In the genomic region with DNA sequence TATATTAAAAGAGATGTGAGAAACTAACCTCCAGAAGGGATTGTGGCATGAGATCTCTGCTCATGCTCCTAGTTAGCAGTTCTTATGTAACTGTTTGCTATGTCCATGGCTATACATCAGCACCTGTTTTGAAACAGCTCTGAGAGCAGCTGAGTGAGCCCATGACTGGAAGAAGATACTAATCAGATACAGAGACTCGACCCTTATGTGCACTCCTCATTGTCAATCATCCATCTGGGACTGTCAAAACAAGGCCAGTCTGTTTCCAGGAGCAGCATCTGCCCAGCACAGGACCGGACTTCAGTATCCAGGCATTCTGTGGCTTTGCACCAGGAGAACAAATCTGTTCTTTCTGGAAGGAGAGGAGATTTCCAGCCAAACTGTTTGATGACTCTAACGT, we compare ENCODE assay signal across 16 cellular contexts.
DNase-seq lines count a peak whose midpoint lies in the region; ATAC-seq and TF ChIP-seq lines count a peak whose summit lies in the region.
"Had no signal": no experiment of that assay in that cellular context is flagged by ENCODE, and none has a peak within 500 bp of the region (broad histone marks: within the 10 kb centered on the region; RNA-seq: fewer than 3 reads in every experiment).

No MANE protein-coding gene starts in this region.

- no peaks in the 10 kb centered on the region for H3K36me3 ChIP-seq in cardiac muscle cell
- H3K36me3 ChIP-seq: BLaER1, lower lobe of right lung had no signal

- H3K4me1 ChIP-seq in cardiac muscle cell (ENCODE audit: low read depth), result peaks cover 5% of the 10 kb centered on the region
- H3K4me1 ChIP-seq: BLaER1, lower lobe of right lung, parathyroid adenoma had no signal

- no peaks in the 10 kb centered on the region for H3K4me1 Mint-ChIP-seq in stimulated activated memory B cell treated with anti-CD40 and anti-IgM and Interleukin-4, amounts not matched to agents 10 μg/mL and 1 μg/mL and 100 μg/mL, for 72 hours
- H3K4me1 Mint-ChIP-seq: activated CD4-positive, alpha-beta T cell treated with anti-CD3 and anti-CD28 coated beads, Interleukin-2, amount 10 ng/mL, durations not matched to agents 7 days and 5 days had no signal

- no peaks in the 10 kb centered on the region for H3K36me3 Mint-ChIP-seq in stimulated activated memory B cell treated with anti-CD40 and anti-IgM and Interleukin-4, amounts not matched to agents 10 μg/mL and 1 μg/mL and 100 μg/mL, for 72 hours

- ATAC-seq in stimulated activated memory B cell treated with anti-CD40 and anti-IgM and Interleukin-4, amounts not matched to agents 10 μg/mL and 1 μg/mL and 100 μg/mL, for 72 hours, result peak; percentile 16
- ATAC-seq: lower lobe of right lung had no signal

- H3K27ac ChIP-seq in cardiac muscle cell, result peak overlapping the region; percentile 23
- H3K27ac ChIP-seq: BLaER1, lower lobe of right lung, parathyroid adenoma had no signal

- no peaks in the 10 kb centered on the region for H3K9me3 ChIP-seq in cardiac muscle cell (ENCODE audit: low read depth)
- H3K9me3 ChIP-seq: BLaER1, lower lobe of right lung had no signal

- H3K27ac Mint-ChIP-seq in stimulated activated memory B cell treated with anti-CD40 and anti-IgM and Interleukin-4, amounts not matched to agents 10 μg/mL and 1 μg/mL and 100 μg/mL, for 72 hours, result no peak overlapping the region
- H3K27ac Mint-ChIP-seq: activated CD4-positive, alpha-beta T cell treated with anti-CD3 and anti-CD28 coated beads, Interleukin-2, amount 10 ng/mL, durations not matched to agents 7 days and 5 days; type B pancreatic cell had no signal

- no peak overlapping the region for H3K4me3 Mint-ChIP-seq in stimulated activated memory B cell treated with anti-CD40 and anti-IgM and Interleukin-4, amounts not matched to agents 10 μg/mL and 1 μg/mL and 100 μg/mL, for 72 hours
- H3K4me3 Mint-ChIP-seq: activated CD4-positive, alpha-beta T cell treated with anti-CD3 and anti-CD28 coated beads, Interleukin-2, amount 10 ng/mL, durations not matched to agents 7 days and 5 days; type B pancreatic cell had no signal

- DNase-seq in DMS53 (lab: John Stamatoyannopoulos, UW) (peak; percentile 6), DMS53 treated with DMSO at 0.1 percent for 48 hours (lab: John Stamatoyannopoulos, UW; ENCODE audit: unreplicated experiment) (no peak), SK-MEL-5 (ENCODE audit: low read depth, low spot score) (peak; percentile 53), cardiac muscle cell (ENCODE audit: low read depth in 1 of 2, low spot score in 1 of 2) (no peak), inferior parietal cortex (ENCODE audit: extremely low spot score) (no peak), activated gamma-delta T cell (lab: John Stamatoyannopoulos, UW) (no peak), amniotic stem cell (lab: John Stamatoyannopoulos, UW) (no peak)
- DNase-seq: 8988T; activated CD4-positive, alpha-beta T cell treated with anti-CD3 and anti-CD28 coated beads, Interleukin-2, amount 10 ng/mL, durations not matched to agents 7 days and 5 days; activated naive CD4-positive, alpha-beta T cell; lower lobe of right lung; NCI-H146 had no signal

- in situ Hi-C loops in SK-MEL-5 (cut with HindIII; ENCODE audit: low pct_unique_long_range_greater_than_20kb, low sequenced_read_pairs), result no loop called here

- no peak for TF ChIP-seq CTCF in cardiac muscle cell (IDR thresholded peaks at IDR 0.05; ENCODE audit: low read depth, low read length)

- no peak overlapping the region for H3K4me3 ChIP-seq in cardiac muscle cell
- H3K4me3 ChIP-seq: BLaER1, lower lobe of right lung had no signal

- H3K27me3 ChIP-seq in cardiac muscle cell, result no peaks in the 10 kb centered on the region
- H3K27me3 ChIP-seq: BLaER1 had no signal

- no peaks in the 10 kb centered on the region for H3K27me3 Mint-ChIP-seq in stimulated activated memory B cell treated with anti-CD40 and anti-IgM and Interleukin-4, amounts not matched to agents 10 μg/mL and 1 μg/mL and 100 μg/mL, for 72 hours
- H3K27me3 Mint-ChIP-seq: type B pancreatic cell had no signal

- H3K9me3 Mint-ChIP-seq in stimulated activated memory B cell treated with anti-CD40 and anti-IgM and Interleukin-4, amounts not matched to agents 10 μg/mL and 1 μg/mL and 100 μg/mL, for 72 hours, result no peaks in the 10 kb centered on the region
- H3K9me3 Mint-ChIP-seq: activated CD4-positive, alpha-beta T cell treated with anti-CD3 and anti-CD28 coated beads, Interleukin-2, amount 10 ng/mL, durations not matched to agents 7 days and 5 days; type B pancreatic cell had no signal

Comparison
In these comparisons a context has a peak if more than half of its experiments do, and no peak if none do; other contexts are left out.
1. DNase-seq: peak in DMS53 (single experiment) and SK-MEL-5 (single experiment); none in DMS53 treated with DMSO at 0.1 percent for 48 hours (single experiment), cardiac muscle cell (0 of 2), inferior parietal cortex (single experiment), activated gamma-delta T cell (single experiment) and amniotic stem cell (single experiment).